ENCODE assay signal across 25 cellular contexts in the genomic region with DNA sequence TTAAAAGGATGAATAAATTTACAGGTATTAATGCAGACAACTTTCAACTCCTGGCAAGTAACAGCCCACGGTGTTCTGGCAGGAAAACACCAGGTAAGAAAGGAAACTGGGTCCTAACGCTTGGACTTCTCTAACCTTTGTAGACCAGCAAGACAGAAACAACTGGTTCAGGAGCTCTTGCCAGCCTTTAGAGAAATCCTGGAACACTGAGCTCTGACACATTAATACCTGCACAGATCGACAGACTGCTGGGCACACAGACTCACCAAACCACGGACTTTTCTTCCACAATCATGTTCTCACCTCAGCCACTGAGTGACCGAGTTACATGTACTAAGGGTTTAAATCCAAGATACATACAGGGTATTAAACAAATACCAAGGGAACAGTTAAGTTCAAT. TPM values are rescaled to one million over a fixed set of nuclear protein-coding genes. Genes with fewer than 3 reads are reported as not detected.
"Had no signal": no experiment of that assay in that cellular context is flagged by ENCODE, and none has a peak within 500 bp of the region (broad histone marks: within the 10 kb centered on the region; RNA-seq: fewer than 3 reads in every experiment).

No MANE protein-coding gene starts in this region.

- H3K9me3 ChIP-seq: ascending aorta, SJCRH30 had no signal

- H3K4me1 ChIP-seq: ascending aorta had no signal

- ATAC-seq: activated CD8-positive, alpha-beta T cell treated with anti-CD3 and anti-CD28 coated beads for 36 hours; activated T-cell treated with anti-CD3 and anti-CD28 coated beads, Interleukin-2, amount 50 U/mL, for 72 hours; activated T-helper 17 cell treated with anti-CD3 and anti-CD28 coated beads, Interleukin-2, amount 50 U/mL, for 72 hours had no signal

- H3K27me3 ChIP-seq: ascending aorta, cardiac muscle cell, SJCRH30 had no signal

- FAIRE-seq: TTC549 had no signal

- DNase-seq: activated CD4-positive, alpha-beta T cell treated with anti-CD3 and anti-CD28 coated beads, Interleukin-2, amount 10 ng/mL, durations not matched to agents 24 days and 14 days; activated CD4-positive, alpha-beta T cell treated with anti-CD3 and anti-CD28 coated beads, Interleukin-2, amount 50 U/mL, for 4 hours; activated CD8-positive, alpha-beta T cell treated with anti-CD3 and anti-CD28 coated beads for 36 hours; activated effector memory CD4-positive, alpha-beta T cell treated with anti-CD3 and anti-CD28 coated beads, Interleukin-2, amount 50 U/mL, for 16 hours; activated naive CD4-positive, alpha-beta T cell; activated naive CD8-positive, alpha-beta T cell treated with anti-CD3 and anti-CD28 coated beads, Interleukin-2, amount 10 ng/mL, durations not matched to agents 7 days and 5 days; activated T-cell treated with anti-CD3 and anti-CD28 coated beads, Interleukin-2, amount 50 U/mL, for 1 hour; activated T-cell treated with anti-CD3 and anti-CD28 coated beads, Interleukin-2, amount 50 U/mL, for 72 hours; Karpas-422; NCI-H1105; NCI-H1417 treated with DMSO at 0.1 percent for 48 hours; NCI-H1930; NCI-H2081 treated with DMSO at 0.1 percent for 48 hours; NCI-H524; SHP77; SJCRH30 had no signal

- H3K27ac ChIP-seq: ascending aorta, cardiac muscle cell, SJCRH30, SK-N-MC had no signal

- H3K36me3 ChIP-seq: ascending aorta, cardiac muscle cell, SJCRH30 had no signal

- H3K4me3 ChIP-seq: ascending aorta, cardiac muscle cell, SJCRH30, SK-N-MC had no signal

RNA-seq across cellular contexts. Expression of a gene that starts 36.3 kb away (rescaled TPM):
- total RNA-seq: activated CD4-positive, alpha-beta T cell treated with anti-CD3 and anti-CD28 coated beads, Interleukin-2, amount 10 ng/mL, durations not matched to agents 24 days and 14 days; activated CD8-positive, alpha-beta memory T cell treated with anti-CD3 and anti-CD28 coated beads for 36 hours; activated CD8-positive, alpha-beta T cell treated with anti-CD3 and anti-CD28 coated beads for 36 hours; activated T-cell treated with anti-CD3 and anti-CD28 coated beads, Interleukin-2, amount 50 U/mL, for 72 hours; ascending aorta; OCI-LY7; T-helper 1 cell treated with Interleukin-12 subunit alpha and Interleukin-12 subunit beta and Interleukin-4 antibody, amounts not matched to agents 30 ng/mL and 1 ng/mL, for 36 hours; T-helper 2 cell treated with Interferon-gamma antibody and Interleukin-4, amounts not matched to agents 100 ng/mL and 5 ng/mL, for 36 hours had no signal
